9 cellular contexts compared by ENCODE assay signal in genomic region chr2:241357531-241357930, GRCh38. TPM values are rescaled to one million over a fixed set of nuclear protein-coding genes. Genes with fewer than 3 reads are reported as not detected.
DNase-seq lines count a peak whose midpoint lies in the region; ATAC-seq, FAIRE-seq and TF ChIP-seq lines count a peak whose summit lies in the region.
"Had no signal": no experiment of that assay in that cellular context is flagged by ENCODE, and none has a peak within 500 bp of the region (broad histone marks: within the 10 kb centered on the region; RNA-seq: fewer than 3 reads in every experiment).

No MANE protein-coding gene starts in this region.

- peaks cover 22% of the 10 kb centered on the region for H3K36me3 ChIP-seq in HUES64 (ENCODE audit: insufficient read depth, low read length)
- H3K36me3 ChIP-seq in K562 (ENCODE audit: control insufficient read depth, insufficient read depth, low read length), result peaks cover 25% of the 10 kb centered on the region; the same call in 2 of the 3 replicates

- H4K20me1 ChIP-seq in K562 (replicated peaks; ENCODE audit: control insufficient read depth, insufficient read depth, low read length), result peaks cover 14% of the 10 kb centered on the region

- no peak for TF ChIP-seq POLR2A in K562 (conservative IDR thresholded peaks at IDR 0.05)

- H3K4me1 ChIP-seq in HUES64 (ENCODE audit: insufficient read depth, low read length) (peaks cover 29% of the 10 kb centered on the region), K562 (replicated peaks in 1 of 2; ENCODE audit: control insufficient read depth in 2 of 2, insufficient read depth in 2 of 2, low read length in 2 of 2) (peaks cover 12 to 16% of the 10 kb centered on the region in 2 experiments; a peak in 4 of 5 replicates)

- no peak for TF ChIP-seq CTCF in C4-2B (conservative IDR thresholded peaks at IDR 0.05)
- no peak for TF ChIP-seq CTCF in K562 (IDR thresholded peaks at IDR 0.05 in 2 of 3, conservative IDR thresholded peaks at IDR 0.05 in 1 of 3; ENCODE audit: insufficient read depth in 2 of 3, low read depth in 1 of 3, low read length in 3 of 3)

- TF ChIP-seq RAD21 in K562 (CRISPR knock-in tag; conservative IDR thresholded peaks at IDR 0.05 in 1 of 2, IDR thresholded peaks at IDR 0.05 in 1 of 2), result no peak

- no peaks in the 10 kb centered on the region for H3K27me3 Mint-ChIP-seq in naive B cell

- H3K27ac Mint-ChIP-seq in naive B cell, result peak overlapping the region in 5 of 6 donors; percentile 30 to 95 (median 82)

- CTCF ChIA-PET in K562 (lab: Yijun Ruan, JAX; ENCODE audit: low intra/inter-chr PET ratio), result no interaction called here

- no peak for FAIRE-seq in K562 (lab: Jason Lieb, UNC)

- WGBS in HUES64, result 86% methylated on average over 3 of the region's 3 CpGs
- 37% methylated on average over 3 of the region's 3 CpGs for WGBS in K562 (ENCODE audit: insufficient coverage, low coverage, missing lambda C conversion rate)

- H3K4me1 Mint-ChIP-seq in naive B cell, result peaks cover 36 to 48% (median 48%) of the 10 kb centered on the region in 3 donors

- H3K9me1 ChIP-seq in K562 (ENCODE audit: control insufficient read depth, insufficient read depth, low read length), result no peaks in the 10 kb centered on the region

- DNase-seq in K562 (ENCODE audit: extremely low read depth in 1 of 4, low spot score in 3 of 4) (no peak), naive B cell (no peak), middle frontal gyrus (ENCODE audit: extremely low spot score, low spot score) (no peak), HPDE6-E6E7 (ENCODE audit: extremely low spot score) (no peak), EL (no peak)
- DNase-seq: anterior cingulate cortex had no signal

- peaks cover 50% of the 10 kb centered on the region for H3K79me2 ChIP-seq in K562 (ENCODE audit: control insufficient read depth, insufficient read depth, low read length)

- in situ Hi-C loops in K562 (cut with MboI), result no loop called here

- no peak overlapping the region for H2AFZ ChIP-seq in K562 (ENCODE audit: low read depth, low read length)

- POLR2A ChIA-PET in K562 (lab: Yijun Ruan, JAX), result interaction anchor here (1.4 kb wide), 1 partner anchor 9 kb away, joined by 7 read pairs; no protein-coding TSS in a partner anchor

- H3K4me2 ChIP-seq in K562 (ENCODE audit: insufficient read depth, low read length), result peak overlapping the region; percentile 81

- H3K27me3 ChIP-seq in HUES64 (ENCODE audit: insufficient read depth, low read length) (no peaks in the 10 kb centered on the region), K562 (ENCODE audit: control insufficient read depth in 2 of 2, insufficient read depth in 2 of 2, low read length in 2 of 2) (no peaks in the 10 kb centered on the region)

- H3K27ac ChIP-seq in C4-2B, result peak overlapping the region; percentile 87
- H3K27ac ChIP-seq in HUES64 (ENCODE audit: low read depth, low read length), result no peak overlapping the region
- H3K27ac ChIP-seq in K562 (ENCODE audit: extremely low read depth, low read depth, low read length), result no peak overlapping the region

- ATAC-seq in K562, result no peak
- ATAC-seq in naive B cell (ENCODE audit: low read depth in 2 of 2), result no peak
- ATAC-seq in HG02588 (IDR thresholded peaks at IDR 0.05; ENCODE audit: unreplicated experiment), result no peak

- TF ChIP-seq EP300 in K562 (IDR thresholded peaks at IDR 0.05; ENCODE audit: low read length), result no peak

- H3K9ac ChIP-seq in HUES64 (ENCODE audit: low read depth, low read length) (0 out of 2 replicates have a peak overlapping the region, but pooled peaks have one; percentile 79), K562 (ENCODE audit: insufficient read depth in 1 of 2, low read depth in 2 of 2, low read length in 2 of 2) (no peak overlapping the region)

- peak overlapping the region; percentile 25 to 93 (median 86) for H3K4me3 Mint-ChIP-seq in naive B cell

- H3K4me3 ChIP-seq in HUES64 (ENCODE audit: low read length), result peak overlapping the region; percentile 88
- peak overlapping the region; percentile 75; the same call in 1 of the 2 replicates for H3K4me3 ChIP-seq in K562

- no peaks in the 10 kb centered on the region for H3K36me3 Mint-ChIP-seq in naive B cell

- no TSS peak for BruUV-seq in K562 (replicated peaks; lab: Mats Ljungman, UMichigan)

- no peaks in the 10 kb centered on the region for H3K9me3 Mint-ChIP-seq in naive B cell

- intact Hi-C loops in K562 (cut with micrococcal nuclease), result loop anchor here (2.0 kb wide), 1 partner anchor 253 kb away; no protein-coding TSS in a partner anchor

- H3K9me3 ChIP-seq in HUES64 (ENCODE audit: insufficient read depth, low read depth, low read length) (no peaks in the 10 kb centered on the region), K562 (replicated peaks; ENCODE audit: control insufficient read depth, insufficient read depth, low read depth, low read length) (no peaks in the 10 kb centered on the region)

TF ChIP-seq in K562, 482 proteins besides CTCF, POLR2A, EP300 and RAD21 (continues in another document):
- TF ChIP-seq MAFK (IDR thresholded peaks at IDR 0.05; ENCODE audit: low read length) (peak; percentile 92), EP400 (IDR thresholded peaks at IDR 0.05) (no peak), FOXA3 (CRISPR knock-in tag; conservative IDR thresholded peaks at IDR 0.05 in 1 of 2, IDR thresholded peaks at IDR 0.05 in 1 of 2) (no peak), ZNF589 (CRISPR knock-in tag; IDR thresholded peaks at IDR 0.05; ENCODE audit: low read depth) (no peak)

RNA-seq across cellular contexts. Expression of gene FARP2, which starts 1.4 kb away (rescaled TPM):
- polyA plus RNA-seq in HUES64 (2013, experiment 1 of 2), result 17.3 TPM
- 13.7 TPM for polyA plus RNA-seq in HUES64 (2013, experiment 2 of 2)
- 47.3 and 56.4 TPM in 2 replicates for total RNA-seq in K562 (2011; cell fraction: chromatin; rRNA removed; ENCODE audit: low replicate concordance)
- total RNA-seq in K562 (2011; cell fraction: nucleolus; rRNA removed), result 21.8 and 22.8 TPM in 2 replicates
- 34.2 and 47.6 TPM in 2 replicates for total RNA-seq in K562 (2011; cell fraction: nucleoplasm; rRNA removed)
- 16.0 and 17.1 TPM in 2 replicates for total RNA-seq in K562 (2014; rRNA removed)
- 25.3 and 25.5 TPM in 2 replicates for total RNA-seq in K562 (2014; rRNA removed; fragmentation: Illumina TruSeq; extraction: Trizol)
- total RNA-seq in K562 (2015; rRNA removed; fragmentation: Illumina TruSeq; extraction: Trizol), result 20.1 and 21.1 TPM in 2 replicates
- total RNA-seq in K562 (2021), result 32.5 and 38.1 TPM in 2 replicates
- polyA plus RNA-seq in K562 (2011; rRNA removed), result 22.8 and 35.0 TPM in 2 replicates
- 17.8 and 20.1 TPM in 2 replicates for polyA plus RNA-seq in K562 (2011; cell fraction: cytosol; rRNA removed)
- polyA plus RNA-seq in K562 (2011; cell fraction: nucleus; rRNA removed), result 25.5 and 34.7 TPM in 2 replicates
- 12.2 and 14.5 TPM in 2 replicates for polyA plus RNA-seq in K562 (2012)
- polyA plus RNA-seq in K562 (2014; fragmentation: Illumina TruSeq; extraction: Trizol), result 23.5 and 23.6 TPM in 2 replicates
- polyA plus RNA-seq in K562 (2014; fragmentation: Nextera tagmentation; extraction: Ambion mirVana), result 1 to 10 TPM; 4.1 to 5.9 TPM
- polyA plus RNA-seq in K562 (2014; rRNA removed), result 17.5 and 22.4 TPM in 2 replicates
- polyA minus RNA-seq in K562 (2011; rRNA and poly(A)+ RNA removed), result 28.9 and 51.2 TPM in 2 replicates
- 19.7 and 27.7 TPM in 2 replicates for polyA minus RNA-seq in K562 (2011; cell fraction: cytosol; rRNA and poly(A)+ RNA removed)
- 10.6 and 16.6 TPM in 2 replicates for polyA minus RNA-seq in K562 (2011; cell fraction: nucleus; rRNA and poly(A)+ RNA removed)
- 10 to 100 TPM; 24.4 to 35.6 (median 29.5) TPM for polyA plus RNA-seq in naive B cell (ENCODE audit: low read depth in 6 of 6)

RNA-seq across cellular contexts. Expression of gene SEPTIN2, which starts 41.8 kb away (rescaled TPM):
- 303 TPM for polyA plus RNA-seq in HUES64 (2013, experiment 1 of 2)
- 319 TPM for polyA plus RNA-seq in HUES64 (2013, experiment 2 of 2)
- 162 and 401 TPM in 2 replicates for total RNA-seq in K562 (2011; cell fraction: chromatin; rRNA removed; ENCODE audit: low replicate concordance)
- 89.9 and 107 TPM in 2 replicates for total RNA-seq in K562 (2011; cell fraction: nucleolus; rRNA removed)
- total RNA-seq in K562 (2011; cell fraction: nucleoplasm; rRNA removed), result 233 and 405 TPM in 2 replicates
- total RNA-seq in K562 (2014; rRNA removed), result 132 and 145 TPM in 2 replicates
- total RNA-seq in K562 (2014; rRNA removed; fragmentation: Illumina TruSeq; extraction: Trizol), result 169 and 197 TPM in 2 replicates
- total RNA-seq in K562 (2015; rRNA removed; fragmentation: Illumina TruSeq; extraction: Trizol), result 149 and 166 TPM in 2 replicates
- total RNA-seq in K562 (2021), result 144 and 162 TPM in 2 replicates
- polyA plus RNA-seq in K562 (2011; rRNA removed), result 271 and 367 TPM in 2 replicates
- polyA plus RNA-seq in K562 (2011; cell fraction: cytosol; rRNA removed), result 90.2 and 172 TPM in 2 replicates
- polyA plus RNA-seq in K562 (2011; cell fraction: nucleus; rRNA removed), result 157 and 224 TPM in 2 replicates
- polyA plus RNA-seq in K562 (2012), result 139 and 187 TPM in 2 replicates
- polyA plus RNA-seq in K562 (2014; fragmentation: Illumina TruSeq; extraction: Trizol), result 232 and 235 TPM in 2 replicates
- polyA plus RNA-seq in K562 (2014; fragmentation: Nextera tagmentation; extraction: Ambion mirVana), result 100 to 1,000 TPM; 121 to 201 TPM
- polyA plus RNA-seq in K562 (2014; rRNA removed), result 164 and 179 TPM in 2 replicates
- 260 and 291 TPM in 2 replicates for polyA minus RNA-seq in K562 (2011; rRNA and poly(A)+ RNA removed)
- polyA minus RNA-seq in K562 (2011; cell fraction: cytosol; rRNA and poly(A)+ RNA removed), result 84.3 and 90.8 TPM in 2 replicates
- polyA minus RNA-seq in K562 (2011; cell fraction: nucleus; rRNA and poly(A)+ RNA removed), result 82.0 and 123 TPM in 2 replicates
- polyA plus RNA-seq in naive B cell (ENCODE audit: low read depth in 6 of 6), result 100 to 1,000 TPM in 5 of 6 donors, 10 to 100 TPM in 1; 91.6 to 177 (median 125) TPM

RNA-seq across cellular contexts. Expression of gene HDLBP, which starts 42.1 kb away (rescaled TPM):
- 216 TPM for polyA plus RNA-seq in HUES64 (2013, experiment 1 of 2)
- polyA plus RNA-seq in HUES64 (2013, experiment 2 of 2), result 204 TPM
- total RNA-seq in K562 (2011; cell fraction: chromatin; rRNA removed; ENCODE audit: low replicate concordance), result 614 and 791 TPM in 2 replicates
- 306 TPM in 2 replicates for total RNA-seq in K562 (2011; cell fraction: nucleolus; rRNA removed)
- total RNA-seq in K562 (2011; cell fraction: nucleoplasm; rRNA removed), result 325 and 335 TPM in 2 replicates
- total RNA-seq in K562 (2014; rRNA removed), result 254 and 333 TPM in 2 replicates
- 123 and 130 TPM in 2 replicates for total RNA-seq in K562 (2014; rRNA removed; fragmentation: Illumina TruSeq; extraction: Trizol)
- total RNA-seq in K562 (2015; rRNA removed; fragmentation: Illumina TruSeq; extraction: Trizol), result 163 and 180 TPM in 2 replicates
- 221 and 223 TPM in 2 replicates for total RNA-seq in K562 (2021)
- 106 and 166 TPM in 2 replicates for polyA plus RNA-seq in K562 (2011; rRNA removed)
- 115 and 144 TPM in 2 replicates for polyA plus RNA-seq in K562 (2011; cell fraction: cytosol; rRNA removed)
- 272 and 310 TPM in 2 replicates for polyA plus RNA-seq in K562 (2011; cell fraction: nucleus; rRNA removed)
- polyA plus RNA-seq in K562 (2012), result 126 and 183 TPM in 2 replicates
- polyA plus RNA-seq in K562 (2014; fragmentation: Illumina TruSeq; extraction: Trizol), result 240 and 378 TPM in 2 replicates
- polyA plus RNA-seq in K562 (2014; fragmentation: Nextera tagmentation; extraction: Ambion mirVana), result 10 to 100 TPM; 24.4 to 68.4 TPM
- 111 and 146 TPM in 2 replicates for polyA plus RNA-seq in K562 (2014; rRNA removed)
- 213 and 275 TPM in 2 replicates for polyA minus RNA-seq in K562 (2011; rRNA and poly(A)+ RNA removed)
- 161 and 189 TPM in 2 replicates for polyA minus RNA-seq in K562 (2011; cell fraction: cytosol; rRNA and poly(A)+ RNA removed)
- 111 and 215 TPM in 2 replicates for polyA minus RNA-seq in K562 (2011; cell fraction: nucleus; rRNA and poly(A)+ RNA removed)
- 10 to 100 TPM in 5 of 6 donors, 1 to 10 TPM in 1; 10.0 to 54.7 (median 28.7) TPM for polyA plus RNA-seq in naive B cell (ENCODE audit: low read depth in 6 of 6)
